8 cellular contexts compared by ENCODE assay signal in the genomic region with DNA sequence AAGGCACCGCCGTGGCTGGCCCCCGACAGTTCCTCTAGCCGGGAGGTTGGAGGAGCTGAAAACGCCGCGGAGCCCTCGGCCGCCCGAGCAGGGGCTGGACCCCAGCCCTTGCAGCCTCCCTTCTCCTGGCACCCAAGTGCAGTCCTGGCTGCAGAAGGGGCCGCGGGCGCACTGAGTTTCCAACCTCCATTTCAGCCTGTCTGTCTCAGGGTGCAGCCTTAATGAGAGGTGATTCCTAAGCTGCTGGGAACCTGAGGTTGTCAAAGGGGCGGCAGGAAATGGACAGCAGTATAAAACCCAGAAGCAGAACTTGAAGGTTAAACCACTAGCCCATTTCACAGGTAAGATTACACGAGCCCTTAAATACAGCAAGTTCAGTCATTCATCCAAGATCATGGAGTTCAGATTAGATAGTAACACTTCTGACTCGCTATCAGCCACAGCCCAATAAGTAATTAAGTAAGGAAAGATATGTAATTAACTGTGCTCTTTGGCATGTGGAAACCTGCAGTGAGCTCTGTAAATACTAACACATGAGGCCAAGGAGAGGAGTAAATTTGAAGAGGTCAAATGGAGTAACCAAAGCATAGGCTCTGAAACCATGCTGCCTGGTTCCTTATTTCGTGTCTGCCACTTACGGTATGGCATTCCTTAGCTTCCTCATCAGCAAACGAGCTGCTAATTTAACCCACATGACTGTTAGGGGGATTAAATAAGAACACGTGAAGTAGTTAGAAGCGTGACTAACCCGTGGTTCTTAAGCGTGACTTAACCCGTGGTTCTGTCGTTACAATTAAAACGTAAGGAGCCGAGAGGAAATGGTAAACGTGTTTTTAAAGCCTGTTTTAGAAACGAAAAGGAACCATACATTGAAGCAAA. TPM values are rescaled to one million over a fixed set of nuclear protein-coding genes. Genes with fewer than 3 reads are reported as not detected.
DNase-seq lines count a peak whose midpoint lies in the region; ATAC-seq, FAIRE-seq and TF ChIP-seq lines count a peak whose summit lies in the region.

No MANE protein-coding gene starts in this region.

- H2AFZ ChIP-seq in K562 (ENCODE audit: low read depth, low read length) (peak overlapping the region; percentile 97), smooth muscle cell (ENCODE audit: low read depth) (peak overlapping the region; percentile 83)

- H3K4me2 ChIP-seq in K562 (ENCODE audit: insufficient read depth, low read length) (peak overlapping the region; percentile 93), smooth muscle cell (peak overlapping the region; percentile 89)

- in situ Hi-C loops in K562 (cut with MboI) = no loop called here

- intact Hi-C loops in A673 (cut with micrococcal nuclease; ENCODE audit: unreplicated experiment) (loop anchor here (10.0 kb wide), 1 partner anchor 160 kb away; no protein-coding TSS in a partner anchor), K562 (cut with micrococcal nuclease) (loop anchor here (5.0 kb wide), 1 partner anchor 163 kb away; no protein-coding TSS in a partner anchor)

- TF ChIP-seq RAD21 in K562 (CRISPR knock-in tag; conservative IDR thresholded peaks at IDR 0.05 in 1 of 2, IDR thresholded peaks at IDR 0.05 in 1 of 2) = no peak

- no peaks in the 10 kb centered on the region for H3K9me1 ChIP-seq in K562 (ENCODE audit: control insufficient read depth, insufficient read depth, low read length)

- H3K9me3 ChIP-seq in A673 (ENCODE audit: low read depth, low read length, poor library complexity, severe bottlenecking) = no peaks in the 10 kb centered on the region
- H3K9me3 ChIP-seq in K562 (replicated peaks; ENCODE audit: control insufficient read depth, insufficient read depth, low read depth, low read length) = no peaks in the 10 kb centered on the region
- H3K9me3 ChIP-seq in iPS-18c (ENCODE audit: control insufficient read depth, insufficient read depth, low read length) = no peaks in the 10 kb centered on the region
- no peaks in the 10 kb centered on the region for H3K9me3 ChIP-seq in smooth muscle cell (replicated peaks; ENCODE audit: low read depth)

- H3K79me2 ChIP-seq in K562 (ENCODE audit: control insufficient read depth, insufficient read depth, low read length) = peaks cover 51% of the 10 kb centered on the region
- H3K79me2 ChIP-seq in smooth muscle cell (ENCODE audit: low read depth) = peaks cover 29% of the 10 kb centered on the region

- DNase-seq in A673 (ENCODE audit: low spot score) (peak; percentile 68), GM12865 (ENCODE audit: low read depth) (peak; percentile 76), SIG-M5 (lab: John Stamatoyannopoulos, UW) (peak; percentile 91), K562 (ENCODE audit: extremely low read depth in 1 of 4, low spot score in 3 of 4) (peak in 3 of 4 experiments; percentile 9 to 59 (median 10)), smooth muscle cell (lab: John Stamatoyannopoulos, UW; ENCODE audit: unreplicated experiment) (no peak)

- TF ChIP-seq EP300 in K562 (IDR thresholded peaks at IDR 0.05; ENCODE audit: low read length) = no peak

- H3K27me3 ChIP-seq in A673 (replicated peaks; ENCODE audit: insufficient read depth, low read depth, low read length, poor library complexity) (no peaks in the 10 kb centered on the region), K562 (ENCODE audit: control insufficient read depth in 2 of 2, insufficient read depth in 2 of 2, low read length in 2 of 2) (no peaks in the 10 kb centered on the region), smooth muscle cell (ENCODE audit: low read depth) (no peaks in the 10 kb centered on the region)

- H3K9ac ChIP-seq in K562 (ENCODE audit: insufficient read depth in 1 of 2, low read depth in 2 of 2, low read length in 2 of 2) (peak overlapping the region; percentile 76 to 94), smooth muscle cell (ENCODE audit: low read depth) (peak overlapping the region; percentile 66)

- BruUV-seq in A673 (replicated peaks; lab: Mats Ljungman, UMichigan) (TSS peak; percentile 33), K562 (replicated peaks; lab: Mats Ljungman, UMichigan) (TSS peak; percentile 70)

- no peak; the same call in none of the 2 replicates for TF ChIP-seq POLR2A in K562 (conservative IDR thresholded peaks at IDR 0.05)

- peaks cover 4% of the 10 kb centered on the region for H3F3A ChIP-seq in smooth muscle cell (ENCODE audit: low read depth)

- 0% methylated on average over 29 of the region's 29 CpGs for WGBS in K562 (ENCODE audit: insufficient coverage, low coverage, missing lambda C conversion rate)
- WGBS in smooth muscle cell (ENCODE audit: low lambda C conversion rate) = under 1% methylated on average over 29 of the region's 29 CpGs

- peak; percentile 11 for ATAC-seq in HG03571 (IDR thresholded peaks at IDR 0.05; ENCODE audit: unreplicated experiment)
- ATAC-seq in K562 = peak; percentile 49
- no peak for ATAC-seq in GM18520 (IDR thresholded peaks at IDR 0.05; ENCODE audit: unreplicated experiment)

- H3K4me3 ChIP-seq in A673 (ENCODE audit: low read depth, low read length, poor library complexity, severe bottlenecking) = peak overlapping the region; percentile 82
- peak overlapping the region; percentile 79 for H3K4me3 ChIP-seq in GM12865 (ENCODE audit: low read depth, low read length)
- H3K4me3 ChIP-seq in K562 = peak overlapping the region; percentile 81
- H3K4me3 ChIP-seq in iPS-18c (ENCODE audit: insufficient read depth, low read depth, low read length) = peak overlapping the region; percentile 81
- peak overlapping the region; percentile 65 for H3K4me3 ChIP-seq in smooth muscle cell

- CTCF ChIA-PET in A673 (lab: Charles Lee) (no interaction called here), K562 (lab: Yijun Ruan, JAX; ENCODE audit: low intra/inter-chr PET ratio) (no interaction called here)

- H3K36me3 ChIP-seq in A673 (ENCODE audit: insufficient read depth, low read length, poor library complexity, severe bottlenecking) = no peaks in the 10 kb centered on the region
- no peaks in the 10 kb centered on the region for H3K36me3 ChIP-seq in K562 (ENCODE audit: control insufficient read depth, insufficient read depth, low read length)
- H3K36me3 ChIP-seq in smooth muscle cell (ENCODE audit: low read depth) = no peaks in the 10 kb centered on the region

- H3K4me1 ChIP-seq in A673 (ENCODE audit: insufficient read depth, low read length, poor library complexity, severe bottlenecking) (peaks cover 5% of the 10 kb centered on the region), K562 (replicated peaks in 1 of 2; ENCODE audit: control insufficient read depth in 2 of 2, insufficient read depth in 2 of 2, low read length in 2 of 2) (peaks cover 0 to 6% of the 10 kb centered on the region in 2 experiments; a peak in 2 of 5 replicates), smooth muscle cell (ENCODE audit: low read depth) (peaks cover 9% of the 10 kb centered on the region)

- no peaks in the 10 kb centered on the region for H4K20me1 ChIP-seq in K562 (replicated peaks; ENCODE audit: control insufficient read depth, insufficient read depth, low read length)
- no peaks in the 10 kb centered on the region for H4K20me1 ChIP-seq in smooth muscle cell (ENCODE audit: low read depth)

- FAIRE-seq in K562 (lab: Jason Lieb, UNC) = peak; percentile 46

- POLR2A ChIA-PET in A673 (lab: Charles Lee; ENCODE audit: low non-redundant PET) (no interaction called here), K562 (lab: Yijun Ruan, JAX) (interaction anchor here (0.6 to 1.3 kb wide), 13 partner anchors 8 to 1605 kb away, joined by 3 to 7 read pairs (median 3); a partner anchor contains a TSS)

- TF ChIP-seq CTCF in A673 (conservative IDR thresholded peaks at IDR 0.05; ENCODE audit: low read depth, low read length) (no peak), GM12865 (IDR thresholded peaks at IDR 0.05; ENCODE audit: insufficient read depth, low read depth, low read length, missing control alignments) (no peak), K562 (IDR thresholded peaks at IDR 0.05 in 2 of 3, conservative IDR thresholded peaks at IDR 0.05 in 1 of 3; ENCODE audit: insufficient read depth in 2 of 3, low read depth in 1 of 3, low read length in 3 of 3) (no peak), smooth muscle cell (IDR thresholded peaks at IDR 0.05; ENCODE audit: borderline replicate concordance, insufficient read depth, poor library complexity, severe bottlenecking) (no peak)

- H3K27ac ChIP-seq in A673 (ENCODE audit: low read depth, low read length, poor library complexity, severe bottlenecking) = peak overlapping the region; percentile 75
- peak overlapping the region; percentile 91 for H3K27ac ChIP-seq in K562 (ENCODE audit: extremely low read depth, low read depth, low read length)
- H3K27ac ChIP-seq in smooth muscle cell (ENCODE audit: low read depth) = peak overlapping the region; percentile 82

RNA-seq across cellular contexts. Expression of a gene that starts 0.7 kb away (rescaled TPM):
- total RNA-seq in A673 (2021) = 3.8 and 5.1 TPM in 2 replicates
- total RNA-seq in K562 (2011; cell fraction: chromatin; rRNA removed; ENCODE audit: low replicate concordance) = 5.7 and 18.5 TPM in 2 replicates
- 5.1 and 7.0 TPM in 2 replicates for total RNA-seq in K562 (2011; cell fraction: nucleolus; rRNA removed)
- total RNA-seq in K562 (2011; cell fraction: nucleoplasm; rRNA removed) = 7.9 and 14.0 TPM in 2 replicates
- total RNA-seq in K562 (2014; rRNA removed) = 4.0 TPM in 2 replicates
- 8.9 and 9.3 TPM in 2 replicates for total RNA-seq in K562 (2014; rRNA removed; fragmentation: Illumina TruSeq; extraction: Trizol)
- 7.5 and 8.6 TPM in 2 replicates for total RNA-seq in K562 (2015; rRNA removed; fragmentation: Illumina TruSeq; extraction: Trizol)
- 6.1 and 6.8 TPM in 2 replicates for total RNA-seq in K562 (2021)
- polyA plus RNA-seq in K562 (2011; rRNA removed) = 6.7 and 9.0 TPM in 2 replicates
- polyA plus RNA-seq in K562 (2011; cell fraction: cytosol; rRNA removed) = 1.2 and 2.5 TPM in 2 replicates
- 5.6 and 6.1 TPM in 2 replicates for polyA plus RNA-seq in K562 (2011; cell fraction: nucleus; rRNA removed)
- 4.8 and 4.9 TPM in 2 replicates for polyA plus RNA-seq in K562 (2012)
- 6.6 and 8.0 TPM in 2 replicates for polyA plus RNA-seq in K562 (2014; fragmentation: Illumina TruSeq; extraction: Trizol)
- 1 to 10 TPM; 1.0 to 1.6 TPM for polyA plus RNA-seq in K562 (2014; fragmentation: Nextera tagmentation; extraction: Ambion mirVana)
- polyA plus RNA-seq in K562 (2014; rRNA removed) = 5.1 and 5.5 TPM in 2 replicates
- polyA minus RNA-seq in K562 (2011; rRNA and poly(A)+ RNA removed) = 8.8 and 10.6 TPM in 2 replicates
- 2.8 and 3.5 TPM in 2 replicates for polyA minus RNA-seq in K562 (2011; cell fraction: cytosol; rRNA and poly(A)+ RNA removed)
- polyA minus RNA-seq in K562 (2011; cell fraction: nucleus; rRNA and poly(A)+ RNA removed) = 6.3 and 10.1 TPM in 2 replicates
- total RNA-seq in smooth muscle cell = 4.9 and 8.5 TPM in 2 replicates
- polyA plus RNA-seq in smooth muscle cell = 3.5 and 4.5 TPM in 2 replicates

RNA-seq across cellular contexts. Expression of a gene that starts 0.9 kb away (rescaled TPM):
- 3.6 and 4.0 TPM in 2 replicates for total RNA-seq in A673 (2021)
- 1.2 and 3.4 TPM in 2 replicates for total RNA-seq in K562 (2011; cell fraction: chromatin; rRNA removed; ENCODE audit: low replicate concordance)
- 0.50 and 0.92 TPM in 2 replicates for total RNA-seq in K562 (2011; cell fraction: nucleolus; rRNA removed)
- 1.1 and 1.2 TPM in 2 replicates for total RNA-seq in K562 (2011; cell fraction: nucleoplasm; rRNA removed)
- total RNA-seq in K562 (2014; rRNA removed) = 1.1 and 1.3 TPM in 2 replicates
- total RNA-seq in K562 (2014; rRNA removed; fragmentation: Illumina TruSeq; extraction: Trizol) = 2.5 and 2.6 TPM in 2 replicates
- total RNA-seq in K562 (2015; rRNA removed; fragmentation: Illumina TruSeq; extraction: Trizol) = 2.6 and 2.8 TPM in 2 replicates
- 1.4 and 1.5 TPM in 2 replicates for total RNA-seq in K562 (2021)
- polyA plus RNA-seq in K562 (2011; rRNA removed) = 0.74 and 4.2 TPM in 2 replicates
- 0.44 and 1.1 TPM in 2 replicates for polyA plus RNA-seq in K562 (2011; cell fraction: cytosol; rRNA removed)
- polyA plus RNA-seq in K562 (2011; cell fraction: nucleus; rRNA removed) = 0.37 and 1.4 TPM in 2 replicates
- polyA plus RNA-seq in K562 (2012) = 0.79 and 1.6 TPM in 2 replicates
- 2.1 and 2.9 TPM in 2 replicates for polyA plus RNA-seq in K562 (2014; fragmentation: Illumina TruSeq; extraction: Trizol)
- polyA plus RNA-seq in K562 (2014; fragmentation: Nextera tagmentation; extraction: Ambion mirVana) = 1 to 10 TPM; 2.9 to 3.0 TPM
- polyA plus RNA-seq in K562 (2014; rRNA removed) = 1.7 and 2.2 TPM in 2 replicates
- 0.72 and 2.5 TPM in 2 replicates for polyA minus RNA-seq in K562 (2011; rRNA and poly(A)+ RNA removed)
- 1.2 TPM in 1 of 2 replicates, not detected in the other for polyA minus RNA-seq in K562 (2011; cell fraction: cytosol; rRNA and poly(A)+ RNA removed)
- polyA minus RNA-seq in K562 (2011; cell fraction: nucleus; rRNA and poly(A)+ RNA removed) = 0.11 and 1.2 TPM in 2 replicates
- total RNA-seq in smooth muscle cell = 13.8 and 19.7 TPM in 2 replicates
- 10.1 and 13.2 TPM in 2 replicates for polyA plus RNA-seq in smooth muscle cell

RNA-seq across cellular contexts. Expression of a gene that starts 51.0 kb away (rescaled TPM):
- 16.0 and 17.0 TPM in 2 replicates for total RNA-seq in A673 (2021)
- total RNA-seq in K562 (2011; cell fraction: chromatin; rRNA removed; ENCODE audit: low replicate concordance) = 5.7 and 12.3 TPM in 2 replicates
- total RNA-seq in K562 (2011; cell fraction: nucleolus; rRNA removed) = 1.5 and 5.9 TPM in 2 replicates
- 9.9 and 10.7 TPM in 2 replicates for total RNA-seq in K562 (2011; cell fraction: nucleoplasm; rRNA removed)
- 4.0 and 4.3 TPM in 2 replicates for total RNA-seq in K562 (2014; rRNA removed)
- total RNA-seq in K562 (2014; rRNA removed; fragmentation: Illumina TruSeq; extraction: Trizol) = 5.3 and 6.3 TPM in 2 replicates
- 5.5 and 5.9 TPM in 2 replicates for total RNA-seq in K562 (2015; rRNA removed; fragmentation: Illumina TruSeq; extraction: Trizol)
- 6.0 and 7.3 TPM in 2 replicates for total RNA-seq in K562 (2021)
- polyA plus RNA-seq in K562 (2011; rRNA removed) = 4.1 and 4.8 TPM in 2 replicates
- polyA plus RNA-seq in K562 (2011; cell fraction: cytosol; rRNA removed) = 1.7 and 2.3 TPM in 2 replicates
- 6.7 and 7.3 TPM in 2 replicates for polyA plus RNA-seq in K562 (2011; cell fraction: nucleus; rRNA removed)
- 4.9 and 11.1 TPM in 2 replicates for polyA plus RNA-seq in K562 (2012)
- 6.5 and 7.0 TPM in 2 replicates for polyA plus RNA-seq in K562 (2014; fragmentation: Illumina TruSeq; extraction: Trizol)
- polyA plus RNA-seq in K562 (2014; fragmentation: Nextera tagmentation; extraction: Ambion mirVana) = 1 to 10 TPM; 1.9 to 2.2 TPM
- polyA plus RNA-seq in K562 (2014; rRNA removed) = 3.7 and 7.0 TPM in 2 replicates
- 1.7 and 4.1 TPM in 2 replicates for polyA minus RNA-seq in K562 (2011; rRNA and poly(A)+ RNA removed)
- not detected in 2 replicates for polyA minus RNA-seq in K562 (2011; cell fraction: cytosol; rRNA and poly(A)+ RNA removed)
- polyA minus RNA-seq in K562 (2011; cell fraction: nucleus; rRNA and poly(A)+ RNA removed) = 2.8 and 4.3 TPM in 2 replicates
- total RNA-seq in smooth muscle cell = 25.9 and 30.3 TPM in 2 replicates
- 21.0 and 22.9 TPM in 2 replicates for polyA plus RNA-seq in smooth muscle cell
